1 cellular context compared by ENCODE assay signal in the genomic region with DNA sequence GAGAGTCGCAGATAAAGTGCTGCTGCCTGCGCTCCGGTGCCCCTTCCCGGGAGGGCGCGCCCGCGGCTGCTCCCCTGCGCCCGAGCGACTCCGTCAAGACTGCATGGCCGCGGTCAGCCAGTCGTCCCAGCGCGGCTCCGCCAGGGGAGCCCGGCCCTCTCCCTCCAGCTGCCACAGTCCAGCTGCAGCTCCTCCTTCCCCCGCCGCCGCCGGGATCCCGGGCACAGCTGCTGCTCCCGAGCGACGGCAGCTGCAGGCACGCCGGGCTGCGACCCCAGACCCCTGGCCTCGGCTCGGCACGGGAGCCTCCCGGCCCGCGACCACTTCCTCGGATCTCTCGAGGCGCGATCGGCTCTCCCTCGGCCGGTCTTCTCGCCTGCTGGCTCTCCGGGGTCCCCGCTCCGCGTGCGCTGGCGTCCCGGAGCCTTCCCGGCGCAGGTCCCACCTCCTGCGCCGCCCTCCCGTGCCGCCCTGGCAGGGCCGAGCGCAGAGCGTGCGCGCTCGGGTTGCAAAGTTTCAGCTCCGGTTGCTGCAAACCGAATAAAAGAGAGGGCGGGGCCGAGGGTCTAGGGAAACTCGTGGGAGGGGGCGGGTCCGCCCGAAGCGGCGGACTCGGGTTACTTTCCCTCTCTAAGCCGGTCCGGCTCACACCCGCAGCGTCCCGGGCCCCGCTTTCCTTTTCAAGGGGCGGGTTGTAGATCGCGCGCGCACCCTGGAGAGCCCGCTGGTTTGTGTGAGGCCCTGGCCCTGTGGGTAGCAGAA.
TF ChIP-seq lines count a peak whose summit lies in the region.

Gene CNKSR3, minus strand, starts transcription at position 542 of the 762 bp plus-strand sequence. CDS start 571 bp downstream, outside the sequence.

TF ChIP-seq in HEK293, 187 proteins besides CTCF, POLR2A, EP300 and RAD21 (continued from another document):
- TF ChIP-seq REST (tag by site-specific recombination; IDR thresholded peaks at IDR 0.05): peak; percentile 39; the same call in 1 of the 2 replicates
- peak; percentile 94 for TF ChIP-seq ZBTB20 (tag by site-specific recombination; IDR thresholded peaks at IDR 0.05)
- peak; percentile 93 for TF ChIP-seq ZBTB8A (tag by site-specific recombination; IDR thresholded peaks at IDR 0.05)
- peak; percentile 96 for TF ChIP-seq ZBTB17 (tag by site-specific recombination; IDR thresholded peaks at IDR 0.05)
- peak; percentile 31 for TF ChIP-seq ZNF501 (tag by site-specific recombination; IDR thresholded peaks at IDR 0.05)
- peak; percentile 79; the same call in 1 of the 2 replicates for TF ChIP-seq KLF8 (tag by site-specific recombination; IDR thresholded peaks at IDR 0.05)
- TF ChIP-seq ZNF510 (tag by site-specific recombination; IDR thresholded peaks at IDR 0.05; ENCODE audit: insufficient replicate concordance): no peak
- peak; percentile 53; the same call in 1 of the 2 replicates for TF ChIP-seq ZNF391 (tag by site-specific recombination; IDR thresholded peaks at IDR 0.05; ENCODE audit: borderline replicate concordance, low read depth)
- peak; percentile 86 for TF ChIP-seq ZNF692 (tag by site-specific recombination; IDR thresholded peaks at IDR 0.05)
- 0 out of 2 replicates have a peak, but pooled peaks have one; percentile 69 for TF ChIP-seq KLF16 (tag by site-specific recombination; IDR thresholded peaks at IDR 0.05)
- peak; percentile 41 for TF ChIP-seq KLF17 (tag by site-specific recombination; IDR thresholded peaks at IDR 0.05)
- no peak for TF ChIP-seq ZNF623 (tag by site-specific recombination; IDR thresholded peaks at IDR 0.05)
- TF ChIP-seq, protein P1, sequence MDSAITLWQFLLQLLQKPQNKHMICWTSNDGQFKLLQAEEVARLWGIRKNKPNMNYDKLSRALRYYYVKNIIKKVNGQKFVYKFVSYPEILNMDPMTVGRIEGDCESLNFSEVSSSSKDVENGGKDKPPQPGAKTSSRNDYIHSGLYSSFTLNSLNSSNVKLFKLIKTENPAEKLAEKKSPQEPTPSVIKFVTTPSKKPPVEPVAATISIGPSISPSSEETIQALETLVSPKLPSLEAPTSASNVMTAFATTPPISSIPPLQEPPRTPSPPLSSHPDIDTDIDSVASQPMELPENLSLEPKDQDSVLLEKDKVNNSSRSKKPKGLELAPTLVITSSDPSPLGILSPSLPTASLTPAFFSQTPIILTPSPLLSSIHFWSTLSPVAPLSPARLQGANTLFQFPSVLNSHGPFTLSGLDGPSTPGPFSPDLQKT (IDR thresholded peaks at IDR 0.05; ENCODE audit: borderline replicate concordance, low read depth, low read length): no peak
- TF ChIP-seq, protein P2, sequence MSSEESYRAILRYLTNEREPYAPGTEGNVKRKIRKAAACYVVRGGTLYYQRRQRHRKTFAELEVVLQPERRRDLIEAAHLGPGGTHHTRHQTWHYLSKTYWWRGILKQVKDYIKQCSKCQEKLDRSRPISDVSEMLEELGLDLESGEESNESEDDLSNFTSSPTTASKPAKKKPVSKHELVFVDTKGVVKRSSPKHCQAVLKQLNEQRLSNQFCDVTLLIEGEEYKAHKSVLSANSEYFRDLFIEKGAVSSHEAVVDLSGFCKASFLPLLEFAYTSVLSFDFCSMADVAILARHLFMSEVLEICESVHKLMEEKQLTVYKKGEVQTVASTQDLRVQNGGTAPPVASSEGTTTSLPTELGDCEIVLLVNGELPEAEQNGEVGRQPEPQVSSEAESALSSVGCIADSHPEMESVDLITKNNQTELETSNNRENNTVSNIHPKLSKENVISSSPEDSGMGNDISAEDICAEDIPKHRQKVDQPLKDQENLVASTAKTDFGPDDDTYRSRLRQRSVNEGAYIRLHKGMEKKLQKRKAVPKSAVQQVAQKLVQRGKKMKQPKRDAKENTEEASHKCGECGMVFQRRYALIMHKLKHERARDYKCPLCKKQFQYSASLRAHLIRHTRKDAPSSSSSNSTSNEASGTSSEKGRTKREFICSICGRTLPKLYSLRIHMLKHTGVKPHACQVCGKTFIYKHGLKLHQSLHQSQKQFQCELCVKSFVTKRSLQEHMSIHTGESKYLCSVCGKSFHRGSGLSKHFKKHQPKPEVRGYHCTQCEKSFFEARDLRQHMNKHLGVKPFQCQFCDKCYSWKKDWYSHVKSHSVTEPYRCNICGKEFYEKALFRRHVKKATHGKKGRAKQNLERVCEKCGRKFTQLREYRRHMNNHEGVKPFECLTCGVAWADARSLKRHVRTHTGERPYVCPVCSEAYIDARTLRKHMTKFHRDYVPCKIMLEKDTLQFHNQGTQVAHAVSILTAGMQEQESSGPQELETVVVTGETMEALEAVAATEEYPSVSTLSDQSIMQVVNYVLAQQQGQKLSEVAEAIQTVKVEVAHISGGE (tag by site-specific recombination; conservative IDR thresholded peaks at IDR 0.05; ENCODE audit: low read depth): peak; percentile 61
- TF ChIP-seq, protein P3, sequence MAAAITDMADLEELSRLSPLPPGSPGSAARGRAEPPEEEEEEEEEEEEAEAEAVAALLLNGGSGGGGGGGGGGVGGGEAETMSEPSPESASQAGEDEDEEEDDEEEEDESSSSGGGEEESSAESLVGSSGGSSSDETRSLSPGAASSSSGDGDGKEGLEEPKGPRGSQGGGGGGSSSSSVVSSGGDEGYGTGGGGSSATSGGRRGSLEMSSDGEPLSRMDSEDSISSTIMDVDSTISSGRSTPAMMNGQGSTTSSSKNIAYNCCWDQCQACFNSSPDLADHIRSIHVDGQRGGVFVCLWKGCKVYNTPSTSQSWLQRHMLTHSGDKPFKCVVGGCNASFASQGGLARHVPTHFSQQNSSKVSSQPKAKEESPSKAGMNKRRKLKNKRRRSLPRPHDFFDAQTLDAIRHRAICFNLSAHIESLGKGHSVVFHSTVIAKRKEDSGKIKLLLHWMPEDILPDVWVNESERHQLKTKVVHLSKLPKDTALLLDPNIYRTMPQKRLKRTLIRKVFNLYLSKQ (tag by site-specific recombination; IDR thresholded peaks at IDR 0.05; ENCODE audit: borderline replicate concordance): no peak
- no peak for TF ChIP-seq ZNF157 (tag by site-specific recombination; IDR thresholded peaks at IDR 0.05)
- TF ChIP-seq KLF1 (tag by site-specific recombination; IDR thresholded peaks at IDR 0.05): peak; percentile 59
- peak; percentile 62; the same call in 1 of the 2 replicates for TF ChIP-seq ZBTB44 (tag by site-specific recombination; IDR thresholded peaks at IDR 0.05)
- TF ChIP-seq PATZ1 (tag by site-specific recombination; IDR thresholded peaks at IDR 0.05): no peak; the same call in 1 of the 2 replicates
- 0 out of 2 replicates have a peak, but pooled peaks have one; percentile 48 for TF ChIP-seq ZNF777 (tag by site-specific recombination; IDR thresholded peaks at IDR 0.05; ENCODE audit: borderline replicate concordance)
- TF ChIP-seq, protein P4, sequence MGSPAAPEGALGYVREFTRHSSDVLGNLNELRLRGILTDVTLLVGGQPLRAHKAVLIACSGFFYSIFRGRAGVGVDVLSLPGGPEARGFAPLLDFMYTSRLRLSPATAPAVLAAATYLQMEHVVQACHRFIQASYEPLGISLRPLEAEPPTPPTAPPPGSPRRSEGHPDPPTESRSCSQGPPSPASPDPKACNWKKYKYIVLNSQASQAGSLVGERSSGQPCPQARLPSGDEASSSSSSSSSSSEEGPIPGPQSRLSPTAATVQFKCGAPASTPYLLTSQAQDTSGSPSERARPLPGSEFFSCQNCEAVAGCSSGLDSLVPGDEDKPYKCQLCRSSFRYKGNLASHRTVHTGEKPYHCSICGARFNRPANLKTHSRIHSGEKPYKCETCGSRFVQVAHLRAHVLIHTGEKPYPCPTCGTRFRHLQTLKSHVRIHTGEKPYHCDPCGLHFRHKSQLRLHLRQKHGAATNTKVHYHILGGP (tag by site-specific recombination; IDR thresholded peaks at IDR 0.05): no peak
- TF ChIP-seq, protein P5, sequence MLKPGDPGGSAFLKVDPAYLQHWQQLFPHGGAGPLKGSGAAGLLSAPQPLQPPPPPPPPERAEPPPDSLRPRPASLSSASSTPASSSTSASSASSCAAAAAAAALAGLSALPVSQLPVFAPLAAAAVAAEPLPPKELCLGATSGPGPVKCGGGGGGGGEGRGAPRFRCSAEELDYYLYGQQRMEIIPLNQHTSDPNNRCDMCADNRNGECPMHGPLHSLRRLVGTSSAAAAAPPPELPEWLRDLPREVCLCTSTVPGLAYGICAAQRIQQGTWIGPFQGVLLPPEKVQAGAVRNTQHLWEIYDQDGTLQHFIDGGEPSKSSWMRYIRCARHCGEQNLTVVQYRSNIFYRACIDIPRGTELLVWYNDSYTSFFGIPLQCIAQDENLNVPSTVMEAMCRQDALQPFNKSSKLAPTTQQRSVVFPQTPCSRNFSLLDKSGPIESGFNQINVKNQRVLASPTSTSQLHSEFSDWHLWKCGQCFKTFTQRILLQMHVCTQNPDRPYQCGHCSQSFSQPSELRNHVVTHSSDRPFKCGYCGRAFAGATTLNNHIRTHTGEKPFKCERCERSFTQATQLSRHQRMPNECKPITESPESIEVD (tag by site-specific recombination; IDR thresholded peaks at IDR 0.05): no peak
- peak; percentile 48 for TF ChIP-seq EGR2 (tag by site-specific recombination; IDR thresholded peaks at IDR 0.05; ENCODE audit: low read depth)
- TF ChIP-seq ZNF221 (tag by site-specific recombination; IDR thresholded peaks at IDR 0.05; ENCODE audit: borderline replicate concordance): no peak
